Comparison of ENCODE assay signal across 13 cellular contexts in the genomic region with DNA sequence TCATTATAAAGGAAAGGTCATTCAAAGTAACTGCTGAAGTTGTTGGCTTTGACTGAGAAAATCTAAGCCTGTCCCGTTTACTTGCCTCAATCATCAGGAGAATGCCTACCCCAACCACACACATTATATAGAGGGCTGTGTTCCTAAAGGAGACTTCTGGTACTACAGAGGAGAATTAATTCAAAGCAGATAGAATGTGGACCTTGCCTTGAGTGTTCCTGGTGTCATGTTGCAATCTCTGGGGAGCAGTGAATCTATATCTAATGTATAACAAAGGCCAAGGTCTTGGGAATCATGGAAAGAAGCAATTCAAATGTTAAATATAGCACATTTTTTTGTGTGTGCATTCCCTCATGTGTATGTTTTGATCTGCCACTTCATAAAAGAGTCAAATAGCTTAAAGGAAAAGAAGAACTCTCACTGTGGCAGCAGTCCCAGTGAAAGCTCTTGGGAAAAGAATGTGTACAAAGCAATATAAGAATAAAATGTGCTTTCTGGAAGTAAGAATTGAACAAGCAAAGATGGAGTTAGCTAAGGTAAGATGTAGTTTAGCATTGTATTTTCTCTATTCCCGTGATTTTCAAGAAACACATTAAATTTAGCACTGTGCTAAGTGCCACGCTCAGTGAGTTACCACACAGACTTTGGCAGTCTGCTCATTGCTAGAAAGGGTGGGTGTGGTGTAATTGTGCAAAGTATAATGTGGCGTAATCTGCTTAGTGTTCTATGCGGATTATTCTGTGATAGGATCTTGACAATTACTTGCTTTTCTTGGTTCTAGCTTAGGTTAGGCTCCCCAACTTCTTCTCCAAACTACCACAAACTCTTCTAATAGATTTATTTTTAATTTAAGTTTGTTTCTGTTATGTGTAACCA. TPM values are rescaled to one million over a fixed set of nuclear protein-coding genes. Genes with fewer than 3 reads are reported as not detected.
DNase-seq lines count a peak whose midpoint lies in the region; ATAC-seq and TF ChIP-seq lines count a peak whose summit lies in the region.
"Had no signal": no experiment of that assay in that cellular context is flagged by ENCODE, and none has a peak within 500 bp of the region (broad histone marks: within the 10 kb centered on the region; RNA-seq: fewer than 3 reads in every experiment).

No MANE protein-coding gene starts in this region.

- no peaks in the 10 kb centered on the region for H3K27me3 ChIP-seq in neuron (ENCODE audit: insufficient read depth, low read length)

- no peak for TF ChIP-seq CTCF in fibroblast of villous mesenchyme (IDR thresholded peaks at IDR 0.05; ENCODE audit: insufficient read depth, low read depth, low read length)

- H3K36me3 ChIP-seq in neuron (ENCODE audit: insufficient read depth, low read length), result no peaks in the 10 kb centered on the region

- peaks cover 16% of the 10 kb centered on the region for H3K4me1 ChIP-seq in neuron (ENCODE audit: insufficient read depth, low read length)

- ATAC-seq in HG03565 (IDR thresholded peaks at IDR 0.05; ENCODE audit: unreplicated experiment) (no peak), GM18909 (IDR thresholded peaks at IDR 0.05; ENCODE audit: poor library complexity, unreplicated experiment) (no peak)
- ATAC-seq: activated naive CD4-positive, alpha-beta T cell treated with anti-CD3 and anti-CD28 coated beads, Interleukin-2, amount 50 U/mL, for 72 hours had no signal

- no peaks in the 10 kb centered on the region for H3K9me3 ChIP-seq in neuron (ENCODE audit: low read length)

- H3K4me3 ChIP-seq in fibroblast of villous mesenchyme (ENCODE audit: low read depth, low read length), result no peak overlapping the region
- no peak overlapping the region for H3K4me3 ChIP-seq in neuron (ENCODE audit: low read length)

- peak; percentile 69 for DNase-seq in DMS 273 (lab: John Stamatoyannopoulos, UW; ENCODE audit: unreplicated experiment)
- DNase-seq in NCI-H345 treated with DMSO at 0.1 percent for 48 hours (lab: John Stamatoyannopoulos, UW; ENCODE audit: unreplicated experiment), result peak; percentile 9
- DNase-seq in fibroblast of villous mesenchyme (ENCODE audit: low read depth), result peak; percentile 58
- no peak for DNase-seq in kidney glomerular epithelial cell (lab: John Stamatoyannopoulos, UW)
- DNase-seq in NCI-H1417 treated with DMSO at 0.1 percent for 48 hours (lab: John Stamatoyannopoulos, UW), result no peak
- DNase-seq: activated CD4-positive, alpha-beta T cell treated with anti-CD3 and anti-CD28 coated beads, Interleukin-2, amount 10 ng/mL, durations not matched to agents 24 days and 14 days; CD4-positive, alpha-beta memory T cell; NCI-H1092 treated with DMSO at 0.1 percent for 48 hours had no signal

- H2AFZ ChIP-seq in neuron (ENCODE audit: low read depth, low read length), result peak overlapping the region; percentile 64

RNA-seq across cellular contexts. Expression of a gene that starts 13.7 kb away (rescaled TPM):
- total RNA-seq in fibroblast of villous mesenchyme, result under 0.01 TPM in 1 of 2 replicates, not detected in the other
- total RNA-seq: activated CD4-positive, alpha-beta T cell treated with anti-CD3 and anti-CD28 coated beads, Interleukin-2, amount 10 ng/mL, durations not matched to agents 24 days and 14 days; activated naive CD4-positive, alpha-beta T cell treated with anti-CD3 and anti-CD28 coated beads, Interleukin-2, amount 50 U/mL, for 72 hours; CD4-positive, alpha-beta memory T cell; endothelial cell of umbilical vein had no signal

Comparison
In these comparisons a context has a peak if more than half of its experiments do, and no peak if none do; other contexts are left out.
1. DNase-seq: peak in DMS 273 (single experiment), NCI-H345 treated with DMSO at 0.1 percent for 48 hours (single experiment) and fibroblast of villous mesenchyme (single experiment); none in kidney glomerular epithelial cell (single experiment) and NCI-H1417 treated with DMSO at 0.1 percent for 48 hours (single experiment).